20 cellular contexts compared by ENCODE assay signal in genomic region chr7:44288381-44288685, GRCh38. TPM values are rescaled to one million over a fixed set of nuclear protein-coding genes. Genes with fewer than 3 reads are reported as not detected.
"Had no signal": no experiment of that assay in that cellular context is flagged by ENCODE, and none has a peak within 500 bp of the region (broad histone marks: within the 10 kb centered on the region; RNA-seq: fewer than 3 reads in every experiment).

No MANE protein-coding gene starts in this region.

- H3K27me3 ChIP-seq: testis had no signal

- DNase-seq: activated CD4-positive, alpha-beta T cell treated with anti-CD3 and anti-CD28 coated beads, Interleukin-2, amount 10 ng/mL, durations not matched to agents 24 days and 14 days; effector CD4-positive, alpha-beta T cell; immature natural killer cell; nucleus accumbens; stimulated activated CD4-positive, alpha-beta T cell treated with anti-CD3 and anti-CD28 coated beads, Interleukin-2, amount 100 ng/mL, for 48 hours; testis had no signal

- H3K9me3 Mint-ChIP-seq: activated CD4-positive, alpha-beta T cell treated with anti-CD3 and anti-CD28 coated beads, Interleukin-2, amount 10 ng/mL, durations not matched to agents 24 days and 14 days; activated naive CD4-positive, alpha-beta T cell treated with anti-CD3 and anti-CD28 coated beads, Interleukin-2, amount 50 U/mL, for 24 hours; activated T-helper 1 cell treated with anti-CD3 and anti-CD28 coated beads, Interleukin-12 subunit alpha, Interleukin-12 subunit beta, Interleukin-2, Interleukin-4 antibody, amounts not matched to agents 30 ng/mL and 10 ng/mL and 1 ng/mL, durations not matched to agents 14 hours and 24 hours and 36 hours; immature natural killer cell; mesothelial cell of epicardium; natural killer cell treated with Interleukin-12 subunit alpha and Interleukin-12 subunit beta and Interleukin-15 and Interleukin-18, amount 100 ng/mL, for 72 hours; T-cell; type B pancreatic cell; WTC11 had no signal

- H3K36me3 ChIP-seq: esophagus muscularis mucosa, gastroesophageal sphincter had no signal

- H3K27ac ChIP-seq: esophagus muscularis mucosa, gastroesophageal sphincter, psoas muscle, skin epidermis, testis had no signal

- H3K4me1 Mint-ChIP-seq: activated CD4-positive, alpha-beta T cell treated with anti-CD3 and anti-CD28 coated beads, Interleukin-2, amount 10 ng/mL, durations not matched to agents 24 days and 14 days; activated naive CD4-positive, alpha-beta T cell treated with anti-CD3 and anti-CD28 coated beads, Interleukin-2, amount 50 U/mL, for 24 hours; immature natural killer cell; T-cell; WTC11 had no signal

- H3K27ac Mint-ChIP-seq: activated CD4-positive, alpha-beta T cell treated with anti-CD3 and anti-CD28 coated beads, Interleukin-2, amount 10 ng/mL, durations not matched to agents 24 days and 14 days; activated naive CD4-positive, alpha-beta T cell treated with anti-CD3 and anti-CD28 coated beads, Interleukin-2, amount 50 U/mL, for 24 hours; activated T-helper 1 cell treated with anti-CD3 and anti-CD28 coated beads, Interleukin-12 subunit alpha, Interleukin-12 subunit beta, Interleukin-2, Interleukin-4 antibody, amounts not matched to agents 30 ng/mL and 10 ng/mL and 1 ng/mL, durations not matched to agents 14 hours and 24 hours and 36 hours; immature natural killer cell; mesothelial cell of epicardium; natural killer cell treated with Interleukin-12 subunit alpha and Interleukin-12 subunit beta and Interleukin-15 and Interleukin-18, amount 100 ng/mL, for 72 hours; T-cell; type B pancreatic cell; WTC11 had no signal

- H3K4me1 ChIP-seq: gastroesophageal sphincter had no signal

- H3K4me3 Mint-ChIP-seq: activated CD4-positive, alpha-beta T cell treated with anti-CD3 and anti-CD28 coated beads, Interleukin-2, amount 10 ng/mL, durations not matched to agents 24 days and 14 days; activated naive CD4-positive, alpha-beta T cell treated with anti-CD3 and anti-CD28 coated beads, Interleukin-2, amount 50 U/mL, for 24 hours; activated T-helper 1 cell treated with anti-CD3 and anti-CD28 coated beads, Interleukin-12 subunit alpha, Interleukin-12 subunit beta, Interleukin-2, Interleukin-4 antibody, amounts not matched to agents 30 ng/mL and 10 ng/mL and 1 ng/mL, durations not matched to agents 14 hours and 24 hours and 36 hours; immature natural killer cell; mesothelial cell of epicardium; natural killer cell treated with Interleukin-12 subunit alpha and Interleukin-12 subunit beta and Interleukin-15 and Interleukin-18, amount 100 ng/mL, for 72 hours; T-cell; type B pancreatic cell; WTC11 had no signal

- H3K36me3 Mint-ChIP-seq: activated naive CD4-positive, alpha-beta T cell treated with anti-CD3 and anti-CD28 coated beads, Interleukin-2, amount 50 U/mL, for 24 hours; immature natural killer cell; mesothelial cell of epicardium; natural killer cell treated with Interleukin-12 subunit alpha and Interleukin-12 subunit beta and Interleukin-15 and Interleukin-18, amount 100 ng/mL, for 72 hours; T-cell; type B pancreatic cell; WTC11 had no signal

- H3K9me3 ChIP-seq: esophagus muscularis mucosa, gastroesophageal sphincter, psoas muscle, SK-N-SH, testis had no signal

- H3K9ac ChIP-seq: SK-N-SH had no signal

- H3K4me2 ChIP-seq: SK-N-SH had no signal

- H3K4me3 ChIP-seq: esophagus muscularis mucosa, gastroesophageal sphincter, lung, psoas muscle, skin epidermis, testis had no signal

- ATAC-seq: gastroesophageal sphincter, psoas muscle, T-cell, WTC11 had no signal

RNA-seq across cellular contexts. Expression of gene CAMK2B, which starts 37.1 kb away (rescaled TPM):
- total RNA-seq: bronchial epithelial cell had no signal
- polyA plus RNA-seq: immature natural killer cell had no signal
